ENCODE assay signal across 12 cellular contexts in the genomic region with DNA sequence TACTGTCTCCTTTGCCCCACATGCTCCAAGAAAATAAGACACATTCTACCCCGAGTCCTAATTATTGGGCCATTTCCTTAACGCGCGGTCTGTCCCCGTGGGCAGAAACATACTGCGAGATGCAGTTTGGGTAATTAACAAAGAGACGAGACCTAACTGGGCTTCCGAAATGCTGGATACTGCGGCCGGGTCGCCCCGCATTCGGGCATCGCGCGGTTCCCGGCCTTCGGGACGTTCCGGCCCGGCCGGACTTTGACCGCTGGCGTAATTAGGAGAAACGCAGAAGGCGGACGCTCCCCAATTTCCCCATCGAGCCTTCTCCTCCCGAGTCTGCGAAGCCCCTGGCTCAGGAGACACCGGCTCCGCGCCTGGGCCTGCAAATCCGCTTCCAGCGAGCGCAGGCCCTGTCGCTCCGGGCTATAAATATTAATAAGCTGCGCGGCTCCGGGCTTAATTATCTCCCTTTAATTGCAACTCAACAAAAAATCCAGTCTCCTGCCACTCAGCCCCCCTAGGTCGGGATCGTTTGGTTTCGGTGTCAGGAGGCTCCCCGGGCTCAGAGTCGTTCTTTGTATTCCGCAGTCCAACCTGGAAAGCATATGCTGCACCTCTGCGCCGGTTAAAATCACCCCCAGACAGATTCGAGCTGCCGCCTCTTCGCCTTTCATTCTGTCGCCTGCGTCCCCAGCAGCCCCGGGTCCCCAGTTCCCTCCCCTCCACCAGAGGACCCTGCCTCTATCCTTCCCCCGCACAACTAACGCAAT.
A peak's percentile ranks its signal among the peaks of the same experiment; 100 is the strongest.
DNase-seq lines count a peak whose midpoint lies in the region; ATAC-seq and TF ChIP-seq lines count a peak whose summit lies in the region.
"Had no signal": no experiment of that assay in that cellular context is flagged by ENCODE, and none has a peak within 500 bp of the region (broad histone marks: within the 10 kb centered on the region; RNA-seq: fewer than 3 reads in every experiment).

No MANE protein-coding gene starts in this region.

- peaks cover 84% of the 10 kb centered on the region for H3K27me3 Mint-ChIP-seq in dendritic cell treated with granulocyte-macrophage colony-stimulating factor and Interleukin-4, amounts not matched to agents 40 ng/mL and 50 ng/mL, for 4 days
- H3K27me3 Mint-ChIP-seq in naive thymus-derived CD4-positive, alpha-beta T cell, result peaks cover 55 to 66% (median 61%) of the 10 kb centered on the region in 5 donors

- WGBS in body of pancreas, 2 donors, result 16 to 36% methylated on average over 29 to 56 of the region's 57 CpGs

- DNase-seq in left ventricle myocardium inferior, result no peak
- DNase-seq in Right ventricle myocardium inferior (ENCODE audit: missing footprints), result no peak
- peak in 1 of 9 donors; percentile 6 for DNase-seq in naive thymus-derived CD4-positive, alpha-beta T cell
- no peak for DNase-seq in uterus
- DNase-seq in A673 (ENCODE audit: low spot score), result no peak
- no peak for DNase-seq in body of pancreas
- DNase-seq in NCI-H524 treated with DMSO at 0.1 percent for 48 hours (lab: John Stamatoyannopoulos, UW), result no peak
- DNase-seq: Caco-2, kidney glomerular epithelial cell, RPMI8226 had no signal

- no peak overlapping the region for H3K27ac Mint-ChIP-seq in dendritic cell treated with granulocyte-macrophage colony-stimulating factor and Interleukin-4, amounts not matched to agents 40 ng/mL and 50 ng/mL, for 4 days
- H3K27ac Mint-ChIP-seq in naive thymus-derived CD4-positive, alpha-beta T cell, result peak overlapping the region in 1 of 9 donors; percentile 46

- H3K4me3 ChIP-seq in left ventricle myocardium inferior (peak overlapping the region; percentile 63), uterus (peak overlapping the region; percentile 17 to 29), A673 (ENCODE audit: low read depth, low read length, poor library complexity, severe bottlenecking) (no peak overlapping the region), body of pancreas (no peak overlapping the region)
- H3K4me3 ChIP-seq in naive thymus-derived CD4-positive, alpha-beta T cell (ENCODE audit: low read length), result peak overlapping the region; percentile 12
- H3K4me3 ChIP-seq: K562 had no signal

- CTCF ChIA-PET in naive thymus-derived CD4-positive, alpha-beta T cell (lab: Charles Lee), result no interaction called here
- CTCF ChIA-PET in A673 (lab: Charles Lee), result no interaction called here

- no TSS peak for BruUV-seq in A673 (replicated peaks; lab: Mats Ljungman, UMichigan)

- ATAC-seq in Right ventricle myocardium inferior (no peak), body of pancreas (no peak)
- no peak for ATAC-seq in naive thymus-derived CD4-positive, alpha-beta T cell
- ATAC-seq: K562 had no signal

- no peaks in the 10 kb centered on the region for H3K36me3 ChIP-seq in left ventricle myocardium inferior
- H3K36me3 ChIP-seq in naive thymus-derived CD4-positive, alpha-beta T cell (ENCODE audit: control insufficient read depth in 2 of 3, insufficient read depth in 3 of 3, low read length in 3 of 3), result no peaks in the 10 kb centered on the region
- H3K36me3 ChIP-seq in uterus, result no peaks in the 10 kb centered on the region
- H3K36me3 ChIP-seq in A673 (ENCODE audit: insufficient read depth, low read length, poor library complexity, severe bottlenecking), result no peaks in the 10 kb centered on the region
- no peaks in the 10 kb centered on the region for H3K36me3 ChIP-seq in body of pancreas (replicated peaks in 1 of 2; ENCODE audit: insufficient read depth in 1 of 2, low read depth in 2 of 2)

- H3K4me1 ChIP-seq in left ventricle myocardium inferior (peaks cover 22% of the 10 kb centered on the region), uterus (peaks cover 0 to 3% of the 10 kb centered on the region in 2 donors), A673 (ENCODE audit: insufficient read depth, low read length, poor library complexity, severe bottlenecking) (peaks cover 7% of the 10 kb centered on the region), body of pancreas (peaks cover 16% of the 10 kb centered on the region)
- H3K4me1 ChIP-seq in naive thymus-derived CD4-positive, alpha-beta T cell (ENCODE audit: control insufficient read depth in 2 of 2, insufficient read depth in 2 of 2, low read length in 2 of 2), result peaks cover 6 to 7% of the 10 kb centered on the region in 2 donors
- H3K4me1 ChIP-seq: Caco-2 had no signal

- POLR2A ChIA-PET in naive thymus-derived CD4-positive, alpha-beta T cell (lab: Charles Lee), result no interaction called here
- POLR2A ChIA-PET in A673 (lab: Charles Lee; ENCODE audit: low non-redundant PET), result no interaction called here

- H3K9me3 Mint-ChIP-seq in dendritic cell treated with granulocyte-macrophage colony-stimulating factor and Interleukin-4, amounts not matched to agents 40 ng/mL and 50 ng/mL, for 4 days, result no peaks in the 10 kb centered on the region
- peaks cover 0 to 1% (median 0%) of the 10 kb centered on the region in 11 donors for H3K9me3 Mint-ChIP-seq in naive thymus-derived CD4-positive, alpha-beta T cell

- intact Hi-C loops in left ventricle myocardium inferior (cut with micrococcal nuclease), result no loop called here
- intact Hi-C loops in Right ventricle myocardium inferior (cut with DNase I), result no loop called here
- intact Hi-C loops in dendritic cell treated with granulocyte-macrophage colony-stimulating factor and Interleukin-4, amounts not matched to agents 40 ng/mL and 50 ng/mL, for 4 days (cut with micrococcal nuclease), result no loop called here
- intact Hi-C loops in naive thymus-derived CD4-positive, alpha-beta T cell (cut with micrococcal nuclease), result loop anchor here in 1 of 2 donors (5.0 kb wide), 1 partner anchor 134 kb away; no protein-coding TSS in a partner anchor
- intact Hi-C loops in uterus (cut with DNase I; ENCODE audit: low total_unique reads), result no loop called here
- intact Hi-C loops in A673 (cut with micrococcal nuclease; ENCODE audit: unreplicated experiment), result no loop called here
- intact Hi-C loops in body of pancreas (cut with DNase I), result no loop called here

- H3K27ac ChIP-seq in left ventricle myocardium inferior (replicated peaks), result no peak overlapping the region
- H3K27ac ChIP-seq in naive thymus-derived CD4-positive, alpha-beta T cell (ENCODE audit: low read depth, low read length), result no peak overlapping the region
- no peak overlapping the region for H3K27ac ChIP-seq in uterus
- H3K27ac ChIP-seq in A673 (ENCODE audit: low read depth, low read length, poor library complexity, severe bottlenecking), result no peak overlapping the region
- H3K27ac ChIP-seq in body of pancreas, result no peak overlapping the region

- no peaks in the 10 kb centered on the region for H3K9me3 ChIP-seq in left ventricle myocardium inferior (replicated peaks)
- H3K9me3 ChIP-seq in naive thymus-derived CD4-positive, alpha-beta T cell (ENCODE audit: control insufficient read depth in 2 of 3, low read length in 3 of 3), result no peaks in the 10 kb centered on the region
- H3K9me3 ChIP-seq in uterus, result no peaks in the 10 kb centered on the region
- H3K9me3 ChIP-seq in A673 (ENCODE audit: low read depth, low read length, poor library complexity, severe bottlenecking), result no peaks in the 10 kb centered on the region
- H3K9me3 ChIP-seq in body of pancreas, result no peaks in the 10 kb centered on the region
- H3K9me3 ChIP-seq: Caco-2 had no signal

- no peak for TF ChIP-seq CTCF in left ventricle myocardium inferior (IDR thresholded peaks at IDR 0.05; ENCODE audit: borderline replicate concordance)
- TF ChIP-seq CTCF in uterus (IDR thresholded peaks at IDR 0.05), result no peak
- no peak for TF ChIP-seq CTCF in A673 (conservative IDR thresholded peaks at IDR 0.05; ENCODE audit: low read depth, low read length)
- no peak for TF ChIP-seq CTCF in body of pancreas (IDR thresholded peaks at IDR 0.05)

- peak overlapping the region; percentile 48 for H3K4me3 Mint-ChIP-seq in dendritic cell treated with granulocyte-macrophage colony-stimulating factor and Interleukin-4, amounts not matched to agents 40 ng/mL and 50 ng/mL, for 4 days
- H3K4me3 Mint-ChIP-seq in naive thymus-derived CD4-positive, alpha-beta T cell, result peak overlapping the region; percentile 37 to 89 (median 67)

- TF ChIP-seq POLR2A in uterus (IDR thresholded peaks at IDR 0.05) (no peak), body of pancreas (IDR thresholded peaks at IDR 0.05) (no peak)

- peaks cover 17% of the 10 kb centered on the region for H3K4me1 Mint-ChIP-seq in dendritic cell treated with granulocyte-macrophage colony-stimulating factor and Interleukin-4, amounts not matched to agents 40 ng/mL and 50 ng/mL, for 4 days (ENCODE audit: low read depth)
- peaks cover 5 to 26% (median 17%) of the 10 kb centered on the region in 7 donors for H3K4me1 Mint-ChIP-seq in naive thymus-derived CD4-positive, alpha-beta T cell

- H3K27me3 ChIP-seq in left ventricle myocardium inferior (ENCODE audit: low read depth) (peaks cover 73% of the 10 kb centered on the region), uterus (peaks cover 10 to 19% of the 10 kb centered on the region in 2 donors), A673 (replicated peaks; ENCODE audit: insufficient read depth, low read depth, low read length, poor library complexity) (peaks cover 35% of the 10 kb centered on the region), body of pancreas (peaks cover 0 to 30% of the 10 kb centered on the region in 2 donors)
- peaks cover 26 to 29% of the 10 kb centered on the region in 2 donors for H3K27me3 ChIP-seq in naive thymus-derived CD4-positive, alpha-beta T cell (ENCODE audit: control insufficient read depth in 2 of 2, insufficient read depth in 2 of 2, low read length in 2 of 2)

- H3K36me3 Mint-ChIP-seq in dendritic cell treated with granulocyte-macrophage colony-stimulating factor and Interleukin-4, amounts not matched to agents 40 ng/mL and 50 ng/mL, for 4 days (ENCODE audit: low read depth), result no peaks in the 10 kb centered on the region
- peaks cover 0 to 4% (median 0%) of the 10 kb centered on the region in 5 donors for H3K36me3 Mint-ChIP-seq in naive thymus-derived CD4-positive, alpha-beta T cell

Comparison
In these comparisons a context has a peak if more than half of its experiments do, and no peak if none do; other contexts are left out.
1. H3K4me3 ChIP-seq: peak in left ventricle myocardium inferior (single experiment), naive thymus-derived CD4-positive, alpha-beta T cell (single experiment) and uterus (2 of 2); none in A673 (single experiment) and body of pancreas (0 of 2).